In the genomic region with DNA sequence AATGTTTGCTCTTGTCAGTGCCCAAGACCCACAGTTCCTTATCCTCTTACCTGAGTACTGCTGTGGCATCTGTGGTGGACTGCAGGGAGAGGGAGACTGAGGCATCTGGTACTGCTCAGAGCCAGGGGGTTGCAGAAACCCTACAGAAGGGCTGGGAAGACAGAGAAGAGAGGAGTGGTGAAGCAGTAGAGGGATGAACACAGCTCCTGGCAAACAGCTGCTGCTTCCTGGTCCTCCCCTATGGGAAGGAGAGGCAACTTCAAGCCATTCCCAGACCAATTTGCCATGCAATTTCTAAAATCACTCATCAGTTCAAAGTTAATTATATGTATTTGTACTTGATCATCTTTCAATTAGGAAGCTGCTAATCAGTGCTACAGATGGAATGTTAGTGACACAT, we compare ENCODE assay signal across 18 cellular contexts. TPM values are rescaled to one million over a fixed set of nuclear protein-coding genes. Genes with fewer than 3 reads are reported as not detected.
A peak's percentile ranks its signal among the peaks of the same experiment; 100 is the strongest.
DNase-seq lines count a peak whose midpoint lies in the region; ATAC-seq and TF ChIP-seq lines count a peak whose summit lies in the region.
"Had no signal": no experiment of that assay in that cellular context is flagged by ENCODE, and none has a peak within 500 bp of the region (broad histone marks: within the 10 kb centered on the region; RNA-seq: fewer than 3 reads in every experiment).

No MANE protein-coding gene starts in this region.

- H3K4me1 ChIP-seq in suprapubic skin = no peaks in the 10 kb centered on the region

- H3K27ac ChIP-seq in suprapubic skin = no peak overlapping the region

- H3K4me1 Mint-ChIP-seq in stimulated activated naive CD8-positive, alpha-beta T cell treated with anti-CD3 and anti-CD28 coated beads, Interleukin-15, Interleukin-2, amounts not matched to agents 100 ng/mL and 50 ng/mL, for 24 hours (ENCODE audit: low read depth) = peaks cover 13% of the 10 kb centered on the region
- H3K4me1 Mint-ChIP-seq in stimulated activated naive CD8-positive, alpha-beta T cell treated with anti-CD3 and anti-CD28 coated beads, Interleukin-15, amount 100 ng/mL, for 72 hours = peaks cover 8% of the 10 kb centered on the region
- peaks cover 11% of the 10 kb centered on the region for H3K4me1 Mint-ChIP-seq in activated naive CD8-positive, alpha-beta T cell (ENCODE audit: low read depth)
- peaks cover 7% of the 10 kb centered on the region for H3K4me1 Mint-ChIP-seq in memory B cell

- no peaks in the 10 kb centered on the region for H3K27me3 ChIP-seq in suprapubic skin

- no peak for TF ChIP-seq EP300 in suprapubic skin (IDR thresholded peaks at IDR 0.05)

- H3K27me3 Mint-ChIP-seq in stimulated activated naive CD8-positive, alpha-beta T cell treated with anti-CD3 and anti-CD28 coated beads, Interleukin-15, Interleukin-2, amounts not matched to agents 100 ng/mL and 50 ng/mL, for 24 hours = no peaks in the 10 kb centered on the region
- no peaks in the 10 kb centered on the region for H3K27me3 Mint-ChIP-seq in stimulated activated naive CD8-positive, alpha-beta T cell treated with anti-CD3 and anti-CD28 coated beads, Interleukin-15, amount 100 ng/mL, for 72 hours
- H3K27me3 Mint-ChIP-seq in activated naive CD8-positive, alpha-beta T cell = no peaks in the 10 kb centered on the region
- no peaks in the 10 kb centered on the region for H3K27me3 Mint-ChIP-seq in memory B cell
- H3K27me3 Mint-ChIP-seq: CD4-positive, alpha-beta memory T cell; IgD-negative memory B cell had no signal

- no peak overlapping the region for H3K4me3 Mint-ChIP-seq in stimulated activated naive CD8-positive, alpha-beta T cell treated with anti-CD3 and anti-CD28 coated beads, Interleukin-15, Interleukin-2, amounts not matched to agents 100 ng/mL and 50 ng/mL, for 24 hours
- H3K4me3 Mint-ChIP-seq in stimulated activated naive CD8-positive, alpha-beta T cell treated with anti-CD3 and anti-CD28 coated beads, Interleukin-15, amount 100 ng/mL, for 72 hours = no peak overlapping the region
- H3K4me3 Mint-ChIP-seq in activated naive CD8-positive, alpha-beta T cell = no peak overlapping the region
- H3K4me3 Mint-ChIP-seq in memory B cell = no peak overlapping the region
- H3K4me3 Mint-ChIP-seq: CD4-positive, alpha-beta memory T cell; IgD-negative memory B cell had no signal

- peak overlapping the region; percentile 69 for H3K27ac Mint-ChIP-seq in stimulated activated naive CD8-positive, alpha-beta T cell treated with anti-CD3 and anti-CD28 coated beads, Interleukin-15, Interleukin-2, amounts not matched to agents 100 ng/mL and 50 ng/mL, for 24 hours
- H3K27ac Mint-ChIP-seq in stimulated activated naive CD8-positive, alpha-beta T cell treated with anti-CD3 and anti-CD28 coated beads, Interleukin-15, amount 100 ng/mL, for 72 hours = no peak overlapping the region
- H3K27ac Mint-ChIP-seq in activated naive CD8-positive, alpha-beta T cell = peak overlapping the region; percentile 77
- peak overlapping the region; percentile 64 for H3K27ac Mint-ChIP-seq in memory B cell

- ATAC-seq in stimulated activated naive CD8-positive, alpha-beta T cell treated with anti-CD3 and anti-CD28 coated beads, Interleukin-15, amount 100 ng/mL, for 72 hours = no peak
- ATAC-seq in memory B cell (ENCODE audit: low read depth) (no peak), HG03175 (IDR thresholded peaks at IDR 0.05; ENCODE audit: unreplicated experiment) (no peak), HG02938 (IDR thresholded peaks at IDR 0.05; ENCODE audit: unreplicated experiment) (no peak)
- ATAC-seq: GM12878 had no signal

- TF ChIP-seq POLR2A in suprapubic skin (IDR thresholded peaks at IDR 0.05) = no peak

- peaks cover 43% of the 10 kb centered on the region for H3K36me3 Mint-ChIP-seq in stimulated activated naive CD8-positive, alpha-beta T cell treated with anti-CD3 and anti-CD28 coated beads, Interleukin-15, Interleukin-2, amounts not matched to agents 100 ng/mL and 50 ng/mL, for 24 hours (ENCODE audit: low read depth)
- peaks cover 15% of the 10 kb centered on the region for H3K36me3 Mint-ChIP-seq in activated naive CD8-positive, alpha-beta T cell
- peaks cover 36% of the 10 kb centered on the region for H3K36me3 Mint-ChIP-seq in memory B cell

- no peak for TF ChIP-seq CTCF in suprapubic skin (IDR thresholded peaks at IDR 0.05)

- no peaks in the 10 kb centered on the region for H3K9me3 ChIP-seq in suprapubic skin

- no peaks in the 10 kb centered on the region for H3K9me3 Mint-ChIP-seq in stimulated activated naive CD8-positive, alpha-beta T cell treated with anti-CD3 and anti-CD28 coated beads, Interleukin-15, Interleukin-2, amounts not matched to agents 100 ng/mL and 50 ng/mL, for 24 hours
- H3K9me3 Mint-ChIP-seq in stimulated activated naive CD8-positive, alpha-beta T cell treated with anti-CD3 and anti-CD28 coated beads, Interleukin-15, amount 100 ng/mL, for 72 hours = no peaks in the 10 kb centered on the region
- no peaks in the 10 kb centered on the region for H3K9me3 Mint-ChIP-seq in activated naive CD8-positive, alpha-beta T cell (ENCODE audit: low read depth)
- H3K9me3 Mint-ChIP-seq in memory B cell = no peaks in the 10 kb centered on the region
- H3K9me3 Mint-ChIP-seq: CD4-positive, alpha-beta memory T cell; IgD-negative memory B cell had no signal

- H3K36me3 ChIP-seq in suprapubic skin = peaks cover 84% of the 10 kb centered on the region

- no peak for DNase-seq in stimulated activated naive CD8-positive, alpha-beta T cell treated with anti-CD3 and anti-CD28 coated beads, Interleukin-15, amount 100 ng/mL, for 72 hours
- no peak for DNase-seq in memory B cell (ENCODE audit: low spot score in 2 of 2)
- no peak for DNase-seq in suprapubic skin (ENCODE audit: low spot score in 2 of 2)
- DNase-seq: CD4-positive, alpha-beta memory T cell; DND-41; MV-4-11; NCI-H1105 treated with DMSO at 0.1 percent for 48 hours; NCI-H1694; NCI-H2081 treated with DMSO at 0.1 percent for 48 hours; NCI-H446; NCI-H526 treated with DMSO at 0.1 percent for 48 hours; OCI-M1 had no signal

- H3K4me3 ChIP-seq in suprapubic skin = no peak overlapping the region
- H3K4me3 ChIP-seq: GM12878 had no signal

RNA-seq across cellular contexts. Expression of a gene that starts 15.7 kb away (rescaled TPM):
- 1 to 10 TPM; 1.7 to 3.0 (median 2.1) TPM for total RNA-seq in suprapubic skin

RNA-seq across cellular contexts. Expression of a gene that starts 37.2 kb away (rescaled TPM):
- total RNA-seq in suprapubic skin = 10 to 100 TPM; 53.5 to 87.2 (median 70.3) TPM

RNA-seq across cellular contexts. Expression of a gene that starts 50.1 kb away (rescaled TPM):
- total RNA-seq in suprapubic skin = 10 to 100 TPM in 3 of 4 donors, 1 to 10 TPM in 1; 7.1 to 26.0 (median 18.3) TPM
- total RNA-seq: CD4-positive, alpha-beta memory T cell had no signal

Comparison
In these comparisons a context has a peak if more than half of its experiments do, and no peak if none do; other contexts are left out.
1. H3K27ac Mint-ChIP-seq: peak in stimulated activated naive CD8-positive, alpha-beta T cell treated with anti-CD3 and anti-CD28 coated beads, Interleukin-15, Interleukin-2, amounts not matched to agents 100 ng/mL and 50 ng/mL, for 24 hours (single experiment), activated naive CD8-positive, alpha-beta T cell (single experiment) and memory B cell (single experiment); none in stimulated activated naive CD8-positive, alpha-beta T cell treated with anti-CD3 and anti-CD28 coated beads, Interleukin-15, amount 100 ng/mL, for 72 hours (0 of 2).